In the genomic region with DNA sequence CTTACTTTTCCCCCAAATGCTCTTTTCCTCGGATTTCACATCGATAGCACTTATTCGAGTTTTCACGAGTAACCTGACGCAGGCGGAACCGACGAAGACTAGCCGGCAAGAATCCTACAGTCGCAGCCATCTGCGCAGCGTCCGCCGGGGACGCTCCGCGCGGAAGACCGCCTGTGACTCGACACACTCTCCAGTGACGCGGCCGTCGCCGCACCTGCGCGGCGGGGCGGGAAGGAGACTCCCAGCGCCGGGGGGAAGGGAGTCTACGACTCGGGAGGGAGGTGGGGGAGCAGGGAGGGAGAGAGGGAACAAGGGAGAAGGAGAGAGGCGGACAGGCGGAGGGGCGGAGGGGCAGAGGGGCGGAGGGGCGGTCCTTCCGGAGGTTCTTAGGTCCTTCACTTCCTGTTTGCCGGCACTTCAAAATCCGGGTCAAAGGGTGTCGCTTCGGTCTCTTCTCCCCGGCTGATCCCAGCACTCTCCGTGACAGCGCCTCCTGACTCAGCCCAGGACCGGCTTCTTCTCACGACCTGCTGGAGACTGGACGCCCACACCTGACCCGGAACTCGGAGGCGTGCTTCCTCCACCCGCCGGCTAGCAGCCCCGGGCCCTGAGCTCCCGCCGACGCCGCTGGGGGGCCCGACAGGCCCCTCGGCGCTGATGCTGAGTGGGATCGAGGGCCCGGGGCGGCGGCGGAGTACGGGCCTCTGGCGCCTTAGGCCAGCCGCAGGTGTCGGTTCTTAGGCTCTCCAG, we compare ENCODE assay signal across 8 cellular contexts. TPM values are rescaled to one million over a fixed set of nuclear protein-coding genes. Genes with fewer than 3 reads are reported as not detected.
A peak's percentile ranks its signal among the peaks of the same experiment; 100 is the strongest.
DNase-seq lines count a peak whose midpoint lies in the region; ATAC-seq and TF ChIP-seq lines count a peak whose summit lies in the region.

A gene with protein sequence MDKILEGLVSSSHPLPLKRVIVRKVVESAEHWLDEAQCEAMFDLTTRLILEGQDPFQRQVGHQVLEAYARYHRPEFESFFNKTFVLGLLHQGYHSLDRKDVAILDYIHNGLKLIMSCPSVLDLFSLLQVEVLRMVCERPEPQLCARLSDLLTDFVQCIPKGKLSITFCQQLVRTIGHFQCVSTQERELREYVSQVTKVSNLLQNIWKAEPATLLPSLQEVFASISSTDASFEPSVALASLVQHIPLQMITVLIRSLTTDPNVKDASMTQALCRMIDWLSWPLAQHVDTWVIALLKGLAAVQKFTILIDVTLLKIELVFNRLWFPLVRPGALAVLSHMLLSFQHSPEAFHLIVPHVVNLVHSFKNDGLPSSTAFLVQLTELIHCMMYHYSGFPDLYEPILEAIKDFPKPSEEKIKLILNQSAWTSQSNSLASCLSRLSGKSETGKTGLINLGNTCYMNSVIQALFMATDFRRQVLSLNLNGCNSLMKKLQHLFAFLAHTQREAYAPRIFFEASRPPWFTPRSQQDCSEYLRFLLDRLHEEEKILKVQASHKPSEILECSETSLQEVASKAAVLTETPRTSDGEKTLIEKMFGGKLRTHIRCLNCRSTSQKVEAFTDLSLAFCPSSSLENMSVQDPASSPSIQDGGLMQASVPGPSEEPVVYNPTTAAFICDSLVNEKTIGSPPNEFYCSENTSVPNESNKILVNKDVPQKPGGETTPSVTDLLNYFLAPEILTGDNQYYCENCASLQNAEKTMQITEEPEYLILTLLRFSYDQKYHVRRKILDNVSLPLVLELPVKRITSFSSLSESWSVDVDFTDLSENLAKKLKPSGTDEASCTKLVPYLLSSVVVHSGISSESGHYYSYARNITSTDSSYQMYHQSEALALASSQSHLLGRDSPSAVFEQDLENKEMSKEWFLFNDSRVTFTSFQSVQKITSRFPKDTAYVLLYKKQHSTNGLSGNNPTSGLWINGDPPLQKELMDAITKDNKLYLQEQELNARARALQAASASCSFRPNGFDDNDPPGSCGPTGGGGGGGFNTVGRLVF (plus strand): TSS at position 415 of the 750 bp plus-strand sequence. CDS start 534 bp downstream, outside the sequence.

- H3K9ac ChIP-seq in liver (ENCODE audit: low read depth in 1 of 2, low read length in 2 of 2), result peak within 1 kb of the TSS; percentile 88 to 93

- TF ChIP-seq RAD21 in liver (IDR thresholded peaks at IDR 0.05), result peak in 1 of 2 donors; percentile 7

- peak; percentile 93 for DNase-seq in NCI-H748 (lab: John Stamatoyannopoulos, UW; ENCODE audit: unreplicated experiment)
- peak; percentile 87 to 91 for DNase-seq in activated CD4-positive, alpha-beta T cell treated with anti-CD3 and anti-CD28 coated beads, Interleukin-2, amount 50 U/mL, for 4 hours
- peak; percentile 94 for DNase-seq in dermis blood vessel endothelial cell
- peak; percentile 94 for DNase-seq in stimulated activated CD4-positive, alpha-beta T cell treated with anti-CD3 and anti-CD28 coated beads, Interleukin-4, amount 100 ng/mL, for 24 hours

- H3K27me3 ChIP-seq in liver (ENCODE audit: control insufficient read depth in 4 of 4, insufficient read depth in 4 of 4, low read length in 3 of 4), result no peaks in the 10 kb centered on the region

- under 1% methylated on average over 71 of the region's 71 CpGs for WGBS in liver

- ATAC-seq in GM19351 (IDR thresholded peaks at IDR 0.05; ENCODE audit: unreplicated experiment), result peak; percentile 71
- ATAC-seq in HG03521 (IDR thresholded peaks at IDR 0.05; ENCODE audit: unreplicated experiment), result peak; percentile 78

- H3K4me1 ChIP-seq in liver (ENCODE audit: control insufficient read depth in 4 of 4, insufficient read depth in 4 of 4, low read length in 3 of 4), result peaks cover 5 to 31% (median 20%) of the 10 kb centered on the region in 4 donors

- no peak; the same call in 1 of the 2 replicates for TF ChIP-seq CTCF in C4-2B (conservative IDR thresholded peaks at IDR 0.05)
- no peak for TF ChIP-seq CTCF in liver (IDR thresholded peaks at IDR 0.05; ENCODE audit: low read depth, low read length, missing input control)

- H3K4me3 ChIP-seq in liver (ENCODE audit: low read depth in 1 of 3, low read length in 3 of 3), result peak within 1 kb of the TSS; percentile 72 to 100 (median 85)

- H3K36me3 ChIP-seq in liver (ENCODE audit: control insufficient read depth in 4 of 4, insufficient read depth in 3 of 4, low read depth in 1 of 4, low read length in 3 of 4), result no peaks in the 10 kb centered on the region

- H3K27ac ChIP-seq in C4-2B, result peak within 1 kb of the TSS; percentile 97
- H3K27ac ChIP-seq in liver (ENCODE audit: low read depth in 1 of 2, low read length in 2 of 2), result peak within 1 kb of the TSS; percentile 92 to 97

- H3K9me3 ChIP-seq in liver (ENCODE audit: control insufficient read depth in 4 of 4, low read length in 3 of 4), result no peaks in the 10 kb centered on the region

TF ChIP-seq in liver, 16 proteins besides CTCF, POLR2A, EP300 and RAD21:
- TF ChIP-seq HNF4A (conservative IDR thresholded peaks at IDR 0.05) (peak; percentile 18 to 24), TAF1 (conservative IDR thresholded peaks at IDR 0.05) (peak; percentile 71), YY1 (IDR thresholded peaks at IDR 0.05) (peak; percentile 43), EGR1 (IDR thresholded peaks at IDR 0.05; ENCODE audit: low read depth in 2 of 2) (no peak), GABPA (IDR thresholded peaks at IDR 0.05 in 1 of 2, conservative IDR thresholded peaks at IDR 0.05 in 1 of 2) (peak; percentile 63 to 80), RXRA (IDR thresholded peaks at IDR 0.05) (peak; percentile 37 to 69)
- TF ChIP-seq, protein P1, sequence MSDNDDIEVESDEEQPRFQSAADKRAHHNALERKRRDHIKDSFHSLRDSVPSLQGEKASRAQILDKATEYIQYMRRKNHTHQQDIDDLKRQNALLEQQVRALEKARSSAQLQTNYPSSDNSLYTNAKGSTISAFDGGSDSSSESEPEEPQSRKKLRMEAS (IDR thresholded peaks at IDR 0.05), result no peak
- TF ChIP-seq, protein P2, sequence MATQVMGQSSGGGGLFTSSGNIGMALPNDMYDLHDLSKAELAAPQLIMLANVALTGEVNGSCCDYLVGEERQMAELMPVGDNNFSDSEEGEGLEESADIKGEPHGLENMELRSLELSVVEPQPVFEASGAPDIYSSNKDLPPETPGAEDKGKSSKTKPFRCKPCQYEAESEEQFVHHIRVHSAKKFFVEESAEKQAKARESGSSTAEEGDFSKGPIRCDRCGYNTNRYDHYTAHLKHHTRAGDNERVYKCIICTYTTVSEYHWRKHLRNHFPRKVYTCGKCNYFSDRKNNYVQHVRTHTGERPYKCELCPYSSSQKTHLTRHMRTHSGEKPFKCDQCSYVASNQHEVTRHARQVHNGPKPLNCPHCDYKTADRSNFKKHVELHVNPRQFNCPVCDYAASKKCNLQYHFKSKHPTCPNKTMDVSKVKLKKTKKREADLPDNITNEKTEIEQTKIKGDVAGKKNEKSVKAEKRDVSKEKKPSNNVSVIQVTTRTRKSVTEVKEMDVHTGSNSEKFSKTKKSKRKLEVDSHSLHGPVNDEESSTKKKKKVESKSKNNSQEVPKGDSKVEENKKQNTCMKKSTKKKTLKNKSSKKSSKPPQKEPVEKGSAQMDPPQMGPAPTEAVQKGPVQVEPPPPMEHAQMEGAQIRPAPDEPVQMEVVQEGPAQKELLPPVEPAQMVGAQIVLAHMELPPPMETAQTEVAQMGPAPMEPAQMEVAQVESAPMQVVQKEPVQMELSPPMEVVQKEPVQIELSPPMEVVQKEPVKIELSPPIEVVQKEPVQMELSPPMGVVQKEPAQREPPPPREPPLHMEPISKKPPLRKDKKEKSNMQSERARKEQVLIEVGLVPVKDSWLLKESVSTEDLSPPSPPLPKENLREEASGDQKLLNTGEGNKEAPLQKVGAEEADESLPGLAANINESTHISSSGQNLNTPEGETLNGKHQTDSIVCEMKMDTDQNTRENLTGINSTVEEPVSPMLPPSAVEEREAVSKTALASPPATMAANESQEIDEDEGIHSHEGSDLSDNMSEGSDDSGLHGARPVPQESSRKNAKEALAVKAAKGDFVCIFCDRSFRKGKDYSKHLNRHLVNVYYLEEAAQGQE (IDR thresholded peaks at IDR 0.05), result peak; percentile 52
- TF ChIP-seq, protein P3, sequence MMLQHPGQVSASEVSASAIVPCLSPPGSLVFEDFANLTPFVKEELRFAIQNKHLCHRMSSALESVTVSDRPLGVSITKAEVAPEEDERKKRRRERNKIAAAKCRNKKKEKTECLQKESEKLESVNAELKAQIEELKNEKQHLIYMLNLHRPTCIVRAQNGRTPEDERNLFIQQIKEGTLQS (IDR thresholded peaks at IDR 0.05), result no peak

RNA-seq across cellular contexts. Expression of the gene that starts here (rescaled TPM):
- total RNA-seq in dermis blood vessel endothelial cell, result 44.1 and 44.3 TPM in 2 replicates
- total RNA-seq in liver, result 10 to 100 TPM; 24.5 to 36.1 TPM
- 10 to 100 TPM in 1 of 2 donors, 1 to 10 TPM in 1; 6.1 to 11.9 TPM for polyA plus RNA-seq in liver

Comparison
In these comparisons a context has a peak if more than half of its experiments do, and no peak if none do; other contexts are left out.
1. Peak in every context shown above with its lines: DNase-seq, ATAC-seq, H3K4me3 ChIP-seq and H3K27ac ChIP-seq.